Comparison of ENCODE assay signal across 8 cellular contexts in genomic region chr2:99337931-99338580, GRCh38. TPM values are rescaled to one million over a fixed set of nuclear protein-coding genes. Genes with fewer than 3 reads are reported as not detected.
A peak's percentile ranks its signal among the peaks of the same experiment; 100 is the strongest.
DNase-seq lines count a peak whose midpoint lies in the region; ATAC-seq, FAIRE-seq and TF ChIP-seq lines count a peak whose summit lies in the region.

No MANE protein-coding gene starts in this region.

- no peak for TF ChIP-seq POLR2A in A549 (IDR thresholded peaks at IDR 0.05; ENCODE audit: low read length)
- TF ChIP-seq POLR2A in K562 (conservative IDR thresholded peaks at IDR 0.05) = no peak
- TF ChIP-seq POLR2A in lower leg skin (IDR thresholded peaks at IDR 0.05) = no peak

- TF ChIP-seq CTCF in A549 (IDR thresholded peaks at IDR 0.05) (no peak), GM10266 (IDR thresholded peaks at IDR 0.05; ENCODE audit: control insufficient read depth, insufficient read depth, low read depth, missing control alignments) (no peak), K562 (IDR thresholded peaks at IDR 0.05 in 2 of 3, conservative IDR thresholded peaks at IDR 0.05 in 1 of 3; ENCODE audit: insufficient read depth in 2 of 3, low read depth in 1 of 3, low read length in 3 of 3) (no peak), lower leg skin (IDR thresholded peaks at IDR 0.05) (no peak)

- 0 out of 6 replicates have a peak, but pooled peaks of 1 of the 2 experiments have one; percentile 0 for ATAC-seq in A549
- no peak for ATAC-seq in K562
- no peak for ATAC-seq in HG03521 (IDR thresholded peaks at IDR 0.05; ENCODE audit: unreplicated experiment)

- H3K4me2 ChIP-seq in A549 (peak overlapping the region; percentile 95), K562 (ENCODE audit: insufficient read depth, low read length) (peak overlapping the region; percentile 89)

- H3K4me3 ChIP-seq in A549 (peak overlapping the region; percentile 88), K562 (peak overlapping the region; percentile 61), lower leg skin (ENCODE audit: low read depth, poor library complexity, severe bottlenecking) (peak overlapping the region; percentile 77)

- 0 out of 2 replicates have a peak overlapping the region, but pooled peaks have one; percentile 6 for H2AFZ ChIP-seq in K562 (ENCODE audit: low read depth, low read length)

- TSS peak; percentile 54 for BruUV-seq in K562 (replicated peaks; lab: Mats Ljungman, UMichigan)

- peaks cover 17% of the 10 kb centered on the region; the same call in 1 of the 2 replicates for H4K20me1 ChIP-seq in K562 (replicated peaks; ENCODE audit: control insufficient read depth, insufficient read depth, low read length)

- TF ChIP-seq RAD21 in A549 (conservative IDR thresholded peaks at IDR 0.05 in 1 of 2, IDR thresholded peaks at IDR 0.05 in 1 of 2) (no peak), K562 (CRISPR knock-in tag; conservative IDR thresholded peaks at IDR 0.05 in 1 of 2, IDR thresholded peaks at IDR 0.05 in 1 of 2) (no peak)

- TF ChIP-seq EP300 in A549 (IDR thresholded peaks at IDR 0.05) = no peak
- no peak for TF ChIP-seq EP300 in K562 (IDR thresholded peaks at IDR 0.05; ENCODE audit: low read length)

- no peaks in the 10 kb centered on the region for H3K27me3 ChIP-seq in K562 (ENCODE audit: control insufficient read depth in 2 of 2, insufficient read depth in 2 of 2, low read length in 2 of 2)

- H3K4me1 ChIP-seq in A549 (peaks cover 45% of the 10 kb centered on the region), K562 (replicated peaks in 1 of 2; ENCODE audit: control insufficient read depth in 2 of 2, insufficient read depth in 2 of 2, low read length in 2 of 2) (peaks cover 11 to 19% of the 10 kb centered on the region in 2 experiments; a peak in 4 of 5 replicates)

- in situ Hi-C loops in K562 (cut with MboI) = no loop called here

- 2% methylated on average over 20 of the region's 20 CpGs for WGBS in A549 (ENCODE audit: missing lambda C conversion rate)
- under 1% methylated on average over 18 of the region's 20 CpGs for WGBS in K562 (ENCODE audit: insufficient coverage, low coverage, missing lambda C conversion rate)
- 1 to 2% methylated on average over 20 of the region's 20 CpGs for WGBS in lower leg skin, 2 donors

- POLR2A ChIA-PET in A549 (lab: Yijun Ruan, JAX) = interaction anchor here (1.4 to 2.9 kb wide), 5 partner anchors 10 to 197 kb away, joined by 5 to 19 read pairs (median 12); partner anchors contain the start of genes LIPT1, MITD1, MRPL30 and REV1
- POLR2A ChIA-PET in K562 (lab: Yijun Ruan, JAX) = interaction anchor here (0.6 to 1.9 kb wide), 3 partner anchors 10 to 176 kb away, joined by 3 to 10 read pairs (median 3); no protein-coding TSS in a partner anchor

- no peak for FAIRE-seq in A549 (lab: Jason Lieb, UNC)
- FAIRE-seq in K562 (lab: Jason Lieb, UNC) = peak; percentile 32

- no peaks in the 10 kb centered on the region for H3K9me3 ChIP-seq in A549
- no peaks in the 10 kb centered on the region for H3K9me3 ChIP-seq in K562 (replicated peaks; ENCODE audit: control insufficient read depth, insufficient read depth, low read depth, low read length)

- H3K9ac ChIP-seq in K562 (ENCODE audit: insufficient read depth in 1 of 2, low read depth in 2 of 2, low read length in 2 of 2) = peak overlapping the region; percentile 89 to 96

- H3K9me1 ChIP-seq in K562 (ENCODE audit: control insufficient read depth, insufficient read depth, low read length) = no peaks in the 10 kb centered on the region

- peak; percentile 8 to 10 for DNase-seq in A549 (ENCODE audit: low read depth in 1 of 2, low spot score in 1 of 2)
- peak; percentile 12 for DNase-seq in GM10266 (ENCODE audit: extremely low spot score)
- peak; percentile 31 to 58 for DNase-seq in Kasumi-1 (lab: John Stamatoyannopoulos, UW)
- DNase-seq in K562 (ENCODE audit: extremely low read depth in 1 of 4, low spot score in 3 of 4) = peak in 1 of 4 experiments; percentile 42
- no peak for DNase-seq in lower leg skin (ENCODE audit: low spot score in 2 of 2)
- DNase-seq in DMS153 treated with DMSO at 0.1 percent for 48 hours (lab: John Stamatoyannopoulos, UW; ENCODE audit: unreplicated experiment) = no peak
- DNase-seq in KG1 (lab: John Stamatoyannopoulos, UW) = no peak

- peaks cover 95% of the 10 kb centered on the region for H3K79me2 ChIP-seq in K562 (ENCODE audit: control insufficient read depth, insufficient read depth, low read length)

- intact Hi-C loops in K562 (cut with micrococcal nuclease) (loop anchor here (1.0 kb wide), 1 partner anchor 152 kb away; the partner anchor contains the start of gene REV1), lower leg skin (cut with DNase I; ENCODE audit: low total_unique reads) (no loop called here)

- H3K27ac ChIP-seq in A549 = peak overlapping the region; percentile 86 to 92
- H3K27ac ChIP-seq in K562 (ENCODE audit: extremely low read depth, low read depth, low read length) = peak overlapping the region; percentile 92

- CTCF ChIA-PET in A549 (lab: Yijun Ruan, JAX) = interaction anchor here (1.1 to 3.0 kb wide), 7 partner anchors 8 to 158 kb away, joined by 3 to 18 read pairs (median 5); no protein-coding TSS in a partner anchor
- CTCF ChIA-PET in K562 (lab: Yijun Ruan, JAX; ENCODE audit: low intra/inter-chr PET ratio) = interaction anchor here (0.6 to 2.1 kb wide), 2 partner anchors 152 to 1043 kb away, joined by 3 to 9 read pairs; partner anchors contain the start of gene REV1

- peaks cover 17% of the 10 kb centered on the region; the same call in 1 of the 3 replicates for H3K36me3 ChIP-seq in K562 (ENCODE audit: control insufficient read depth, insufficient read depth, low read length)

RNA-seq across cellular contexts. Expression of gene EIF5B, which starts 0.9 kb away (rescaled TPM):
- polyA plus RNA-seq in A549 (2011; rRNA removed) = 25.0 and 52.9 TPM in 2 replicates
- 10.8 and 11.7 TPM in 2 replicates for polyA plus RNA-seq in A549 (2012; cell fraction: cytosol; rRNA removed)
- polyA plus RNA-seq in A549 (2012; cell fraction: nucleus; rRNA removed) = 12.3 and 16.2 TPM in 2 replicates
- polyA plus RNA-seq in A549 (2017; fragmentation: RNase III; extraction: RNeasy Plus Mini Kit Qiagen cat#74134 plus additional on column Dnase treatment) = 75.4 to 81.5 TPM (median 75.7 TPM) in 3 replicates
- polyA minus RNA-seq in A549 (2011; rRNA and poly(A)+ RNA removed) = 34.9 and 48.3 TPM in 2 replicates
- total RNA-seq in K562 (2011; cell fraction: chromatin; rRNA removed; ENCODE audit: low replicate concordance) = 65.8 and 137 TPM in 2 replicates
- 29.0 and 47.8 TPM in 2 replicates for total RNA-seq in K562 (2011; cell fraction: nucleolus; rRNA removed)
- total RNA-seq in K562 (2011; cell fraction: nucleoplasm; rRNA removed) = 94.7 and 163 TPM in 2 replicates
- total RNA-seq in K562 (2014; rRNA removed) = 45.4 and 47.7 TPM in 2 replicates
- total RNA-seq in K562 (2014; rRNA removed; fragmentation: Illumina TruSeq; extraction: Trizol) = 33.8 and 41.5 TPM in 2 replicates
- total RNA-seq in K562 (2015; rRNA removed; fragmentation: Illumina TruSeq; extraction: Trizol) = 45.1 and 48.8 TPM in 2 replicates
- 48.3 and 56.4 TPM in 2 replicates for total RNA-seq in K562 (2021)
- 26.2 and 38.2 TPM in 2 replicates for polyA plus RNA-seq in K562 (2011; rRNA removed)
- 9.0 and 24.4 TPM in 2 replicates for polyA plus RNA-seq in K562 (2011; cell fraction: cytosol; rRNA removed)
- 61.0 and 70.7 TPM in 2 replicates for polyA plus RNA-seq in K562 (2011; cell fraction: nucleus; rRNA removed)
- polyA plus RNA-seq in K562 (2012) = 39.4 and 83.7 TPM in 2 replicates
- 121 and 143 TPM in 2 replicates for polyA plus RNA-seq in K562 (2014; fragmentation: Illumina TruSeq; extraction: Trizol)
- polyA plus RNA-seq in K562 (2014; fragmentation: Nextera tagmentation; extraction: Ambion mirVana) = 10 to 100 TPM; 26.5 to 33.2 TPM
- polyA plus RNA-seq in K562 (2014; rRNA removed) = 48.0 and 76.4 TPM in 2 replicates
- polyA minus RNA-seq in K562 (2011; rRNA and poly(A)+ RNA removed) = 82.5 and 88.2 TPM in 2 replicates
- polyA minus RNA-seq in K562 (2011; cell fraction: cytosol; rRNA and poly(A)+ RNA removed) = 24.1 and 27.2 TPM in 2 replicates
- 43.2 and 72.9 TPM in 2 replicates for polyA minus RNA-seq in K562 (2011; cell fraction: nucleus; rRNA and poly(A)+ RNA removed)
- total RNA-seq in lower leg skin = 10 to 100 TPM; 25.4 to 30.7 (median 29.0) TPM

RNA-seq across cellular contexts. Expression of gene TXNDC9, which starts 1.9 kb away (rescaled TPM):
- 53.3 and 65.6 TPM in 2 replicates for polyA plus RNA-seq in A549 (2011; rRNA removed)
- polyA plus RNA-seq in A549 (2012; cell fraction: cytosol; rRNA removed) = 22.4 and 25.0 TPM in 2 replicates
- 10.0 and 11.6 TPM in 2 replicates for polyA plus RNA-seq in A549 (2012; cell fraction: nucleus; rRNA removed)
- 36.7 to 37.2 TPM (median 36.7 TPM) in 3 replicates for polyA plus RNA-seq in A549 (2017; fragmentation: RNase III; extraction: RNeasy Plus Mini Kit Qiagen cat#74134 plus additional on column Dnase treatment)
- 17.1 and 21.2 TPM in 2 replicates for polyA minus RNA-seq in A549 (2011; rRNA and poly(A)+ RNA removed)
- total RNA-seq in K562 (2011; cell fraction: chromatin; rRNA removed; ENCODE audit: low replicate concordance) = 47.3 and 91.2 TPM in 2 replicates
- 27.7 and 29.0 TPM in 2 replicates for total RNA-seq in K562 (2011; cell fraction: nucleolus; rRNA removed)
- total RNA-seq in K562 (2011; cell fraction: nucleoplasm; rRNA removed) = 37.5 and 49.1 TPM in 2 replicates
- total RNA-seq in K562 (2014; rRNA removed) = 34.4 and 39.2 TPM in 2 replicates
- 75.8 and 85.2 TPM in 2 replicates for total RNA-seq in K562 (2014; rRNA removed; fragmentation: Illumina TruSeq; extraction: Trizol)
- 67.4 and 68.8 TPM in 2 replicates for total RNA-seq in K562 (2015; rRNA removed; fragmentation: Illumina TruSeq; extraction: Trizol)
- total RNA-seq in K562 (2021) = 37.1 and 37.5 TPM in 2 replicates
- polyA plus RNA-seq in K562 (2011; rRNA removed) = 46.3 and 65.5 TPM in 2 replicates
- polyA plus RNA-seq in K562 (2011; cell fraction: cytosol; rRNA removed) = 13.3 and 17.3 TPM in 2 replicates
- 14.8 and 21.2 TPM in 2 replicates for polyA plus RNA-seq in K562 (2011; cell fraction: nucleus; rRNA removed)
- 34.2 and 34.7 TPM in 2 replicates for polyA plus RNA-seq in K562 (2012)
- 58.3 and 58.4 TPM in 2 replicates for polyA plus RNA-seq in K562 (2014; fragmentation: Illumina TruSeq; extraction: Trizol)
- polyA plus RNA-seq in K562 (2014; fragmentation: Nextera tagmentation; extraction: Ambion mirVana) = 100 to 1,000 TPM; 194 to 211 TPM
- 44.6 and 51.3 TPM in 2 replicates for polyA plus RNA-seq in K562 (2014; rRNA removed)
- polyA minus RNA-seq in K562 (2011; rRNA and poly(A)+ RNA removed) = 44.0 and 49.5 TPM in 2 replicates
- polyA minus RNA-seq in K562 (2011; cell fraction: cytosol; rRNA and poly(A)+ RNA removed) = 12.2 and 19.8 TPM in 2 replicates
- polyA minus RNA-seq in K562 (2011; cell fraction: nucleus; rRNA and poly(A)+ RNA removed) = 21.1 and 33.5 TPM in 2 replicates
- total RNA-seq in lower leg skin = 10 to 100 TPM; 22.8 to 36.5 (median 33.1) TPM

RNA-seq across cellular contexts. Expression of gene LYG1, which starts 37.1 kb away (rescaled TPM):
- 4.0 and 4.3 TPM in 2 replicates for polyA plus RNA-seq in A549 (2011; rRNA removed)
- polyA plus RNA-seq in A549 (2012; cell fraction: cytosol; rRNA removed) = 1.8 and 2.5 TPM in 2 replicates
- polyA plus RNA-seq in A549 (2012; cell fraction: nucleus; rRNA removed) = 8.3 and 15.0 TPM in 2 replicates
- 2.4 to 3.2 TPM (median 2.9 TPM) in 3 replicates for polyA plus RNA-seq in A549 (2017; fragmentation: RNase III; extraction: RNeasy Plus Mini Kit Qiagen cat#74134 plus additional on column Dnase treatment)
- polyA minus RNA-seq in A549 (2011; rRNA and poly(A)+ RNA removed) = 0.73 and 0.87 TPM in 2 replicates
- total RNA-seq in K562 (2011; cell fraction: chromatin; rRNA removed; ENCODE audit: low replicate concordance) = 2.9 and 4.2 TPM in 2 replicates
- total RNA-seq in K562 (2011; cell fraction: nucleolus; rRNA removed) = 1.2 and 2.0 TPM in 2 replicates
- 2.0 and 2.4 TPM in 2 replicates for total RNA-seq in K562 (2011; cell fraction: nucleoplasm; rRNA removed)
- total RNA-seq in K562 (2014; rRNA removed) = 0.64 and 0.94 TPM in 2 replicates
- total RNA-seq in K562 (2014; rRNA removed; fragmentation: Illumina TruSeq; extraction: Trizol) = 1.0 and 1.1 TPM in 2 replicates
- total RNA-seq in K562 (2015; rRNA removed; fragmentation: Illumina TruSeq; extraction: Trizol) = 1.1 and 1.2 TPM in 2 replicates
- 0.91 and 1.3 TPM in 2 replicates for total RNA-seq in K562 (2021)
- polyA plus RNA-seq in K562 (2011; rRNA removed) = 2.6 and 4.7 TPM in 2 replicates
- polyA plus RNA-seq in K562 (2011; cell fraction: cytosol; rRNA removed) = 0.72 and 2.5 TPM in 2 replicates
- polyA plus RNA-seq in K562 (2011; cell fraction: nucleus; rRNA removed) = 11.9 and 14.3 TPM in 2 replicates
- polyA plus RNA-seq in K562 (2012) = 1.1 and 1.9 TPM in 2 replicates
- 0.68 and 1.4 TPM in 2 replicates for polyA plus RNA-seq in K562 (2014; fragmentation: Illumina TruSeq; extraction: Trizol)
- polyA plus RNA-seq in K562 (2014; fragmentation: Nextera tagmentation; extraction: Ambion mirVana) = 1 to 10 TPM; 1.7 to 1.8 TPM
- polyA plus RNA-seq in K562 (2014; rRNA removed) = 1.2 and 1.7 TPM in 2 replicates
- polyA minus RNA-seq in K562 (2011; rRNA and poly(A)+ RNA removed) = 0.93 and 0.98 TPM in 2 replicates
- polyA minus RNA-seq in K562 (2011; cell fraction: cytosol; rRNA and poly(A)+ RNA removed) = not detected in 2 replicates
- 1.3 and 1.8 TPM in 2 replicates for polyA minus RNA-seq in K562 (2011; cell fraction: nucleus; rRNA and poly(A)+ RNA removed)
- total RNA-seq in lower leg skin = 1 to 10 TPM in 1 of 4 donors, under 1 TPM in 1, not detected in 2; 0.97 to 1.7 TPM

Comparison
In these comparisons a context has a peak if more than half of its experiments do, and no peak if none do; other contexts are left out.
1. DNase-seq: peak in A549 (2 of 2), GM10266 (single experiment) and Kasumi-1 (2 of 2); none in lower leg skin (0 of 2), DMS153 treated with DMSO at 0.1 percent for 48 hours (single experiment) and KG1 (single experiment).
2. Peak in every context shown above with its lines, with median percentiles within 50 percentile points of each other: H3K4me3 ChIP-seq.